In genomic region chr12:8636581-8636980, GRCh38 we compare ENCODE assay signal across 1 cellular context.
TF ChIP-seq lines count a peak whose summit lies in the region.

No MANE protein-coding gene starts in this region.

TF ChIP-seq in HepG2, 621 proteins besides CTCF, POLR2A, EP300 and RAD21:
- TF ChIP-seq MAFF (IDR thresholded peaks at IDR 0.05; ENCODE audit: low read depth, low read length) (peak; percentile 45), MAFK (conservative IDR thresholded peaks at IDR 0.05 in 1 of 2, IDR thresholded peaks at IDR 0.05 in 1 of 2; ENCODE audit: low read length in 2 of 2) (peak in 1 of 2 experiments; percentile 82; a peak in 2 of 4 replicates), NKX3-1 (CRISPR knock-in tag; IDR thresholded peaks at IDR 0.05) (no peak)
